Comparison of ENCODE assay signal across 17 cellular contexts in the genomic region with DNA sequence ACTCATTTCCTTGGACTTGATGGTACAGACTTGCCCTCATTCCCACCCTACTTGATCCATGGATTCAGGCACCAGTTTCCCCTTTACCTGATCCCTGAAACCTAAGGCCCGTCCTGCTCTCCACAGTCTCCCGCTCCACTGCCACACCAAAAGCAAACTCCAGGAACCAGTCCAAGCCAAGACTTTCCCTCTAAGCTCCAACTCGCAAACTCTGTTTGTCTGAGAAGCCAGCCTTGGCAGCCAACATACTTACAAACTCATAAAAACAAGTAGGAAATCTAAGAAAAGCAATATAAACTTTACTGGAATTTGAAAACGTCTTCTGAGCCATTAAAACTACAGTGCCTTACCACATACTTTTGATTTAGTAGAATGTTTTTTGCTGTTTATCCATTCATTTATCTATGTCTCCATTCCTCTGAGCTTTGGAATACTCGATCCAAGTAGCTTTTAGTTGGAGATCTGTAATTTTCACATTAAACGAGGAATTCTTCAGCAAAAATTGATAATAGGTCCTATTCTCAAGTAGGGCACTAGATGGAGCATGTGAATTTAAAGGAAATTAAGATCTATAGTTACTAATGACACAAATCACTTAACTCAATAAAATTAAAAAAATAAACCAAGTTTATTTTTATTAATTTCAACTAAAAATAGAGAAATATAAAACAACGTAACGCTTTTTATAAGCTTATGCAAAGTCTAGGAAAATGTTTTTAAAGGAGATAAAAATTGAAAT.
DNase-seq lines count a peak whose midpoint lies in the region; ATAC-seq, FAIRE-seq and TF ChIP-seq lines count a peak whose summit lies in the region.
"Had no signal": no experiment of that assay in that cellular context is flagged by ENCODE, and none has a peak within 500 bp of the region (broad histone marks: within the 10 kb centered on the region; RNA-seq: fewer than 3 reads in every experiment).

No MANE protein-coding gene starts in this region.

- H3K56ac ChIP-seq in H1 (replicated peaks; ENCODE audit: insufficient read length, low read depth, low read length) = no peak overlapping the region

- H3K9me3 ChIP-seq in AG04450 (ENCODE audit: control insufficient read depth, insufficient read depth, low read length) = no peaks in the 10 kb centered on the region
- no peaks in the 10 kb centered on the region for H3K9me3 ChIP-seq in H1 (ENCODE audit: insufficient read depth in 2 of 2, low read depth in 1 of 2, low read length in 1 of 2)
- H3K9me3 ChIP-seq: BE2C had no signal

- H2BK15ac ChIP-seq in H1 (ENCODE audit: low read length) = no peak overlapping the region

- WGBS in H1 (ENCODE audit: extremely low coverage in 1 of 2, insufficient coverage in 1 of 2, insufficient read length in 1 of 2, insufficient replicate concordance in 2 of 2, low coverage in 1 of 2, low lambda C conversion rate in 2 of 2, missing lambda C conversion rate in 1 of 2), 2 experiments = 89% methylated on average over 8 of the region's 8 CpGs; no CpG with 5 or more reads in 1 of the 2 experiments

- H3K4me3 Mint-ChIP-seq in neural crest cell = no peak overlapping the region
- H3K4me3 Mint-ChIP-seq: activated CD4-positive, alpha-beta memory T cell treated with anti-CD3 and anti-CD28 coated beads for 36 hours; stimulated activated naive CD8-positive, alpha-beta T cell treated with anti-CD3 and anti-CD28 coated beads, Interleukin-15, Interleukin-2, amounts not matched to agents 100 ng/mL and 50 ng/mL, for 24 hours had no signal

- H3K4me1 ChIP-seq in H1 (replicated peaks in 1 of 4; ENCODE audit: control insufficient read depth in 3 of 4, insufficient read depth in 4 of 4, low read length in 3 of 4) = 0 out of 7 replicates have a peak, but pooled peaks cover 0 to 2% (median 0%) of the 10 kb centered on the region in 4 experiments
- H3K4me1 ChIP-seq: BE2C had no signal

- H3K9me3 Mint-ChIP-seq in neural crest cell = no peaks in the 10 kb centered on the region
- H3K9me3 Mint-ChIP-seq: activated CD4-positive, alpha-beta memory T cell treated with anti-CD3 and anti-CD28 coated beads for 36 hours; stimulated activated naive CD8-positive, alpha-beta T cell treated with anti-CD3 and anti-CD28 coated beads, Interleukin-15, Interleukin-2, amounts not matched to agents 100 ng/mL and 50 ng/mL, for 24 hours had no signal

- H3K4me2 ChIP-seq in H1 (ENCODE audit: insufficient read depth in 1 of 2, low read depth in 2 of 2, low read length in 2 of 2) = no peak overlapping the region
- H3K4me2 ChIP-seq: KMS-11 had no signal

- CTCF ChIA-PET in AG04450 (lab: Charles Lee) = interaction anchor here (0.6 to 3.1 kb wide), 15 partner anchors 8 to 925 kb away, joined by 3 to 19 read pairs (median 4); a partner anchor contains a TSS
- CTCF ChIA-PET in H1 (lab: Charles Lee; ENCODE audit: partially characterized antibody) = interaction anchor here (0.8 to 3.5 kb wide), 17 partner anchors 11 to 438 kb away, joined by 3 to 21 read pairs (median 4); a partner anchor contains a TSS

- H3K27ac ChIP-seq in AG04450 (ENCODE audit: low read depth, low read length) (no peak overlapping the region), H1 (ENCODE audit: low read depth, low read length) (no peak overlapping the region)
- H3K27ac ChIP-seq: KMS-11 had no signal

- ATAC-seq in GM19452 (IDR thresholded peaks at IDR 0.05; ENCODE audit: unreplicated experiment) (no peak), HG02840 (IDR thresholded peaks at IDR 0.05; ENCODE audit: low FRiP score, unreplicated experiment) (no peak)

- H3K79me1 ChIP-seq in H1 (ENCODE audit: low read depth, low read length) = no peaks in the 10 kb centered on the region

- H3K23me2 ChIP-seq in H1 (ENCODE audit: low read depth, low read length) = no peaks in the 10 kb centered on the region

- H3K27me3 ChIP-seq in AG04450 (ENCODE audit: control insufficient read depth, insufficient read depth, low read length) = no peaks in the 10 kb centered on the region
- H3K27me3 ChIP-seq in H1 (replicated peaks in 1 of 4; ENCODE audit: control insufficient read depth in 3 of 4, extremely low read depth in 1 of 4, insufficient read depth in 3 of 4, low read length in 3 of 4) = no peaks in the 10 kb centered on the region; a peak in 2 of 7 replicates
- H3K27me3 ChIP-seq: BE2C had no signal

- no peak overlapping the region for H3K14ac ChIP-seq in H1 (ENCODE audit: insufficient read length)

- TF ChIP-seq EP300 in H1 (IDR thresholded peaks at IDR 0.05; ENCODE audit: borderline replicate concordance in 1 of 2, low read depth in 2 of 2, low read length in 2 of 2) = no peak

- POLR2A ChIA-PET in AG04450 (lab: Yijun Ruan, JAX) = no interaction called here
- POLR2A ChIA-PET in H1 (lab: Charles Lee; ENCODE audit: partially characterized antibody) = interaction anchor here (0.6 kb wide), 1 partner anchor 25 kb away, joined by 3 read pairs; no protein-coding TSS in a partner anchor

- DNase-seq in AG04450 (ENCODE audit: low read depth, low spot score) = no peak
- DNase-seq in LNCaP clone FGC (ENCODE audit: low read depth) = peak; percentile 76
- no peak for DNase-seq in H1 (ENCODE audit: low read depth in 1 of 2, low spot score in 2 of 2)
- DNase-seq in neural crest cell (ENCODE audit: low read depth, low spot score) = no peak
- DNase-seq in DMS53 (lab: John Stamatoyannopoulos, UW) = no peak
- no peak for DNase-seq in AG20443 (ENCODE audit: low spot score)
- DNase-seq: activated CD4-positive, alpha-beta memory T cell treated with anti-CD3 and anti-CD28 coated beads for 36 hours; amniotic stem cell; BE2C; DMS153; mesenchymal stem cell; NCI-H526 treated with DMSO at 0.1 percent for 48 hours; SHP77 had no signal

- no peaks in the 10 kb centered on the region for H4K20me1 ChIP-seq in H1 (replicated peaks in 1 of 2; ENCODE audit: control insufficient read depth in 1 of 2, insufficient read depth in 2 of 2, low read length in 2 of 2)

- TF ChIP-seq POLR2A in H1 (IDR thresholded peaks at IDR 0.05; ENCODE audit: control extremely low read depth in 1 of 2, low read depth in 2 of 2, low read length in 2 of 2) = no peak

- H3K27ac Mint-ChIP-seq in neural crest cell (ENCODE audit: unreplicated experiment) = no peak overlapping the region
- H3K27ac Mint-ChIP-seq: activated CD4-positive, alpha-beta memory T cell treated with anti-CD3 and anti-CD28 coated beads for 36 hours; stimulated activated naive CD8-positive, alpha-beta T cell treated with anti-CD3 and anti-CD28 coated beads, Interleukin-15, Interleukin-2, amounts not matched to agents 100 ng/mL and 50 ng/mL, for 24 hours had no signal

- no peak overlapping the region for H3K9ac ChIP-seq in H1 (replicated peaks in 1 of 4; ENCODE audit: extremely low read depth in 1 of 4, low read depth in 3 of 4, low read length in 3 of 4)
- H3K9ac ChIP-seq: KMS-11 had no signal

- H3K18ac ChIP-seq in H1 (ENCODE audit: extremely low read depth, low read length) = no peak overlapping the region

- H3K4me3 ChIP-seq in AG04450 (ENCODE audit: low read depth, low read length) = no peak overlapping the region
- H3K4me3 ChIP-seq in LNCaP clone FGC (ENCODE audit: low read depth, low read length) = no peak overlapping the region
- no peak overlapping the region for H3K4me3 ChIP-seq in H1 (ENCODE audit: extremely low read depth in 1 of 4, insufficient read depth in 2 of 4, low read depth in 3 of 4, low read length in 4 of 4)

- H3K36me3 ChIP-seq in H1 (ENCODE audit: control insufficient read depth in 2 of 4, insufficient read depth in 4 of 4, low read length in 3 of 4) = no peaks in the 10 kb centered on the region
- H3K36me3 ChIP-seq: BE2C had no signal

- no peaks in the 10 kb centered on the region for H3K36me3 Mint-ChIP-seq in neural crest cell (ENCODE audit: low read depth)
- H3K36me3 Mint-ChIP-seq: activated CD4-positive, alpha-beta memory T cell treated with anti-CD3 and anti-CD28 coated beads for 36 hours had no signal

- no peak overlapping the region for H2BK12ac ChIP-seq in H1 (ENCODE audit: low read depth, low read length)

- no peak for TF ChIP-seq RAD21 in H1 (IDR thresholded peaks at IDR 0.05 in 1 of 2, conservative IDR thresholded peaks at IDR 0.05 in 1 of 2; ENCODE audit: low read depth in 2 of 2, low read length in 2 of 2)

- no peak overlapping the region for H2BK5ac ChIP-seq in H1 (ENCODE audit: low read depth, low read length)

- H2AK5ac ChIP-seq in H1 (ENCODE audit: low read depth, low read length) = no peak overlapping the region

- FAIRE-seq in H1 (lab: Jason Lieb, UNC) = no peak

- H2BK20ac ChIP-seq in H1 (ENCODE audit: low read length) = no peak overlapping the region

- H4K5ac ChIP-seq in H1 (ENCODE audit: insufficient read length, low read depth, low read length) = no peak overlapping the region

- no peaks in the 10 kb centered on the region for H3K4me1 Mint-ChIP-seq in neural crest cell

- H4K91ac ChIP-seq in H1 (replicated peaks; ENCODE audit: insufficient read length, low read length) = peak overlapping the region; percentile 76

- peak; percentile 28 for TF ChIP-seq CTCF in AG04450 (IDR thresholded peaks at IDR 0.05; ENCODE audit: low read depth, low read length)
- TF ChIP-seq CTCF in LNCaP clone FGC (IDR thresholded peaks at IDR 0.05; ENCODE audit: control insufficient read depth, extremely low read depth, insufficient read depth) = no peak
- no peak for TF ChIP-seq CTCF in H1 (IDR thresholded peaks at IDR 0.05; ENCODE audit: control extremely low read depth in 1 of 3, insufficient read depth in 1 of 3, low read depth in 1 of 3, low read length in 3 of 3)
- peak; percentile 34 for TF ChIP-seq CTCF in neural crest cell (conservative IDR thresholded peaks at IDR 0.05)

- H3K79me2 ChIP-seq in H1 (ENCODE audit: control insufficient read depth in 1 of 2, insufficient read depth in 2 of 2, low read length in 2 of 2) = no peaks in the 10 kb centered on the region

- peaks cover 29% of the 10 kb centered on the region for H3K27me3 Mint-ChIP-seq in neural crest cell (ENCODE audit: low read depth)

- H3K4ac ChIP-seq in H1 (replicated peaks; ENCODE audit: insufficient read length, low read depth, low read length) = no peak overlapping the region

- H2BK120ac ChIP-seq in H1 (replicated peaks; ENCODE audit: low read depth, low read length) = no peak overlapping the region

- no peak overlapping the region for H4K8ac ChIP-seq in H1 (ENCODE audit: extremely low read depth, insufficient read depth, low read length)

- no peak overlapping the region for H3K23ac ChIP-seq in H1 (ENCODE audit: insufficient read length)

- H2AFZ ChIP-seq in H1 (ENCODE audit: low read length) = no peak overlapping the region

TF ChIP-seq in H1, 55 proteins besides CTCF, POLR2A, EP300 and RAD21 (continues in another document):
- TF ChIP-seq BRCA1 (IDR thresholded peaks at IDR 0.05; ENCODE audit: low read depth, low read length) (no peak), SP2 (IDR thresholded peaks at IDR 0.05; ENCODE audit: low read length) (no peak), SIRT6 (IDR thresholded peaks at IDR 0.05; ENCODE audit: low read length) (no peak), CBX8 (IDR thresholded peaks at IDR 0.05; ENCODE audit: borderline replicate concordance, low read depth, low read length) (no peak), CHD2 (IDR thresholded peaks at IDR 0.05; ENCODE audit: low read length) (no peak), JUND (IDR thresholded peaks at IDR 0.05; ENCODE audit: low read length) (no peak), GTF2F1 (IDR thresholded peaks at IDR 0.05; ENCODE audit: borderline replicate concordance, low read depth, low read length) (no peak), POLR2AphosphoS5 (IDR thresholded peaks at IDR 0.05; ENCODE audit: low read depth, low read length) (no peak), CEBPB (IDR thresholded peaks at IDR 0.05; ENCODE audit: low read depth, low read length) (no peak)

Comparison
In these comparisons a context has a peak if more than half of its experiments do, and no peak if none do; other contexts are left out.
1. CTCF ChIP-seq: peak in AG04450 (single experiment) and neural crest cell (single experiment); none in LNCaP clone FGC (single experiment) and H1 (0 of 3).